In the genomic region with DNA sequence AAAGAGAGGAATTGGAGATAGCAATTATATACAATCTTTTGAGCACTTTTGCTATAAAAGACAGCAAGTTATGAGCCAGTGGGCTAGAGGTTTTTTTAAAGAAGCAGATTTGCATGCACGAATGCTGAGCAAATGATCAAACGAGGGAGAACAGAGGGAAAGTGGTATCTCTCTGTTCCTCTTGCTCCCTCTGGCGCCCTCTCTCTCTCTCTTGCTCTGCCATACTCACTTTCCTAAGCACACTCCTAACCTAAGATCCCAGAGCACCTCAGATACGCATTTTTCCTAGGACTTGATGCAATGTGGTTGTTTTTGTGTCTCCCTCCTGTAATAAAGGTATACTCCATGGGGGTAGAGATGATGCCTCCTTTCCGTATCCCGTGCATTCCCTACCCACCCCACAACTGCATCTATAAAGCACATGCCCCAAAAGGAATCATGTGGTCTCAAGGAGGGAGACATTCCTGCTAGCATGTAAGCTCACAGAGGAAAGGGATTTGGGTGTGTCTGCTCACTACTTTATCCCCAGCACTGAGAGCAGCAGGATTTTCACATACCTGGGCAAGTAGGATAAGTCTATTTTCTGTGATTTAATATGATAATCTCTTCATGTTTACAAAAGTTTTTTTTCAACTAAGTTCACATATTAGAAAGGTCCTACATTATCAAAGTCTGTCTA, we compare ENCODE assay signal across 14 cellular contexts.
A peak's percentile ranks its signal among the peaks of the same experiment; 100 is the strongest.
DNase-seq lines count a peak whose midpoint lies in the region; ATAC-seq, FAIRE-seq and TF ChIP-seq lines count a peak whose summit lies in the region.
"Had no signal": no experiment of that assay in that cellular context is flagged by ENCODE, and none has a peak within 500 bp of the region (broad histone marks: within the 10 kb centered on the region; RNA-seq: fewer than 3 reads in every experiment).

No MANE protein-coding gene starts in this region.

- no peak overlapping the region for H3K27ac Mint-ChIP-seq in T-cell

- H3K79me2 ChIP-seq in HepG2 (ENCODE audit: insufficient read depth, low read length) = no peaks in the 10 kb centered on the region

- TF ChIP-seq CTCF in HepG2 (CRISPR knock-in tag; IDR thresholded peaks at IDR 0.05) = 0 out of 2 replicates have a peak, but pooled peaks have one; percentile 5
- TF ChIP-seq CTCF in right lobe of liver (IDR thresholded peaks at IDR 0.05) = no peak
- 0 out of 2 replicates have a peak, but pooled peaks have one; percentile 14 for TF ChIP-seq CTCF in VCaP (conservative IDR thresholded peaks at IDR 0.05)
- peak; percentile 25 for TF ChIP-seq CTCF in foreskin keratinocyte (conservative IDR thresholded peaks at IDR 0.05)

- no peaks in the 10 kb centered on the region for H3K9me3 ChIP-seq in HepG2 (ENCODE audit: low read length)
- no peaks in the 10 kb centered on the region for H3K9me3 ChIP-seq in right lobe of liver
- H3K9me3 ChIP-seq: esophagus squamous epithelium had no signal

- peak; percentile 30; the same call in 2 of the 3 replicates for ATAC-seq in HepG2
- ATAC-seq in right lobe of liver = no peak
- ATAC-seq in foreskin keratinocyte = no peak
- no peak for ATAC-seq in T-cell (replicated peaks in 1 of 4)

- H3K4me1 Mint-ChIP-seq in T-cell = no peaks in the 10 kb centered on the region

- no TSS peak for BruUV-seq in HepG2 (replicated peaks; lab: Mats Ljungman, UMichigan)

- no peak for FAIRE-seq in HepG2 (lab: Jason Lieb, UNC)

- no peak overlapping the region for H3K9ac ChIP-seq in HepG2 (ENCODE audit: insufficient read depth, low read depth, low read length)

- TF ChIP-seq POLR2A in HepG2 (IDR thresholded peaks at IDR 0.05; ENCODE audit: insufficient read depth in 1 of 2, low read depth in 2 of 2, low read length in 2 of 2) (no peak), right lobe of liver (IDR thresholded peaks at IDR 0.05) (no peak)

- no peak overlapping the region for H3K27ac ChIP-seq in HepG2 (ENCODE audit: extremely low read length, insufficient read depth, low read length)
- no peak overlapping the region for H3K27ac ChIP-seq in right lobe of liver
- no peak overlapping the region for H3K27ac ChIP-seq in VCaP
- H3K27ac ChIP-seq in foreskin keratinocyte = no peak overlapping the region
- H3K27ac ChIP-seq: esophagus squamous epithelium, skin epidermis had no signal

- POLR2A ChIA-PET in HepG2 (lab: Yijun Ruan, JAX) (no interaction called here), T-cell (lab: Charles Lee) (no interaction called here)

- H3K36me3 Mint-ChIP-seq in T-cell = peaks cover 43% of the 10 kb centered on the region

- CTCF ChIA-PET in HepG2 (lab: Yijun Ruan, JAX; ENCODE audit: low intra/inter-chr PET ratio, low total read pairs) = no interaction called here
- CTCF ChIA-PET in T-cell (lab: Charles Lee) = no interaction called here

- no peaks in the 10 kb centered on the region for H3K9me3 Mint-ChIP-seq in T-cell

- intact Hi-C loops in HepG2 (cut with micrococcal nuclease; ENCODE audit: unreplicated experiment) (no loop called here), right lobe of liver (cut with DNase I) (no loop called here)

- no peaks in the 10 kb centered on the region for H3K4me1 ChIP-seq in HepG2 (ENCODE audit: insufficient read depth, low read length)
- H3K4me1 ChIP-seq in right lobe of liver = no peaks in the 10 kb centered on the region
- no peaks in the 10 kb centered on the region for H3K4me1 ChIP-seq in foreskin keratinocyte
- H3K4me1 ChIP-seq: esophagus squamous epithelium had no signal

- no peaks in the 10 kb centered on the region for H4K20me1 ChIP-seq in HepG2 (ENCODE audit: insufficient read depth, low read length)

- no peak for TF ChIP-seq RAD21 in HepG2 (CRISPR knock-in tag; IDR thresholded peaks at IDR 0.05)

- no peak overlapping the region for H3K4me3 Mint-ChIP-seq in T-cell

- DNase-seq in HepG2 (ENCODE audit: low spot score) (no peak), right lobe of liver (no peak), foreskin keratinocyte (no peak), T-cell (no peak), HPDE6-E6E7 (ENCODE audit: extremely low spot score) (no peak), UCSD-AML1 (lab: John Stamatoyannopoulos, UW; ENCODE audit: unreplicated experiment) (no peak)
- no peak for DNase-seq in effector CD4-positive, alpha-beta T cell
- DNase-seq: activated CD4-positive, alpha-beta T cell treated with anti-CD3 and anti-CD28 coated beads for 4 hours; activated T-cell treated with anti-CD3 and anti-CD28 coated beads, Interleukin-2, amount 50 U/mL, for 1 hour; cortex of kidney; esophagus squamous epithelium; mammary epithelial cell had no signal

- TF ChIP-seq EP300 in HepG2 (IDR thresholded peaks at IDR 0.05; ENCODE audit: low read depth in 2 of 2, low read length in 2 of 2) (no peak), HepG2 (CRISPR knock-in tag; IDR thresholded peaks at IDR 0.05; ENCODE audit: borderline replicate concordance) (no peak)

- no peak overlapping the region for H2AFZ ChIP-seq in HepG2 (ENCODE audit: low read length)

- in situ Hi-C loops in HepG2 (cut with HindIII; ENCODE audit: extremely low pct_ligation_motif_present, low pct_unique_long_range_greater_than_20kb) = no loop called here

- H3K4me2 ChIP-seq in HepG2 (ENCODE audit: low read depth, low read length) = no peak overlapping the region

- WGBS in HepG2 (ENCODE audit: low lambda C conversion rate) = 94% methylated on average over 6 of the region's 6 CpGs
- WGBS in right lobe of liver (ENCODE audit: insufficient coverage, low coverage, low lambda C conversion rate, missing lambda C conversion rate) = 85% methylated on average over 4 of the region's 6 CpGs

- H3K27me3 ChIP-seq in HepG2 (ENCODE audit: control insufficient read depth in 1 of 2, insufficient read depth in 2 of 2, low read length in 2 of 2) (no peaks in the 10 kb centered on the region), right lobe of liver (no peaks in the 10 kb centered on the region), foreskin keratinocyte (no peaks in the 10 kb centered on the region)
- H3K27me3 ChIP-seq: esophagus squamous epithelium had no signal

- no peaks in the 10 kb centered on the region for H3K27me3 Mint-ChIP-seq in T-cell

- H3K4me3 ChIP-seq in HepG2 (replicated peaks in 1 of 3; ENCODE audit: insufficient read depth in 1 of 3, low read depth in 2 of 3, low read length in 3 of 3) (no peak overlapping the region), right lobe of liver (no peak overlapping the region)
- H3K4me3 ChIP-seq: esophagus squamous epithelium, skin epidermis had no signal

- H3K36me3 ChIP-seq in HepG2 (replicated peaks in 1 of 2; ENCODE audit: control insufficient read depth in 1 of 2, insufficient read depth in 2 of 2, low read length in 2 of 2) (peaks cover 6 to 43% of the 10 kb centered on the region in 2 experiments), right lobe of liver (peaks cover 0 to 23% (median 0%) of the 10 kb centered on the region in 4 donors)

TF ChIP-seq in HepG2, 621 proteins besides CTCF, POLR2A, EP300 and RAD21:
- no peak for TF ChIP-seq CCDC6 (CRISPR knock-in tag; IDR thresholded peaks at IDR 0.05)
- TF ChIP-seq RBM22 (optimal IDR thresholded peaks at IDR 0.05; ENCODE audit: low read length) = peak; percentile 67
- TF ChIP-seq ZBTB21 (CRISPR knock-in tag; IDR thresholded peaks at IDR 0.05) = no peak
- no peak for TF ChIP-seq ZNF33B (CRISPR knock-in tag; IDR thresholded peaks at IDR 0.05)

Comparison
In these comparisons a context has a peak if more than half of its experiments do, and no peak if none do; other contexts are left out.
1. CTCF ChIP-seq: peak in HepG2 (single experiment), VCaP (single experiment) and foreskin keratinocyte (single experiment); none in right lobe of liver (0 of 4).